18 cellular contexts compared by ENCODE assay signal in the genomic region with DNA sequence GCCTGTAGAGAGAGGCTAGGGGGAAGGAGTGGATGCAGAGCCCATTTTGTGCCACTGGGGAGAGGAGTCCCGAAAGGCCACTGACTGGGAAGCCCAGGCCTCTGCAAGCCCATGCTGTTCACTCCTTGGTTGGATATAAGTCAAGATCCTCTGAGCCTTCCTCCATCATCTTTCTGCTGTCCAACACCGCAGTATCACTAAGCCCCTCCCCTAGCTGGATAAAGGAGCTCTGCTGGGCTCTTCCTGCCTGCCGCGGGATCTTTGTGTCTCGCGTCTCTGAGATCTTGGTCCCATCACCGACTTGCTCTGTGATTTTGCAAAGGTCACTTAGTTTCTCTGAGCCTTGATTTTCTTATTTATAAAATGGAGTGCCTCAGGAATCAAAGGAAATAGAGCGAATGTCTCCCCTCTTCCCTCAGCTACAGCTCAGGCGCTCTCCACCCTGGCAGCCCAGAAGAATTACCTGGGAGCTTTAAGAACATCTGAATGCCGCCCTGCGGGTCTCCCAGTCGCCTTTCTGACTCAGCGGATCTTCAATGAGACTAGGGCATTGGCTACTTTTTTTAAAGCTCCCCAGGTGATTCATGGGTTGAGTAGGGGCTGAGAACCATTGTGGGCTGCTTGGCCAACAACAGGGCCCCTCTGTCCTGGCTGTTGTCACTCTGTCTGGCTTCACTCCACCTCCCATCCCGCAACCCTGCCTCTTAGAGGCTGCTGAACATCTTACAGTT. TPM values are rescaled to one million over a fixed set of nuclear protein-coding genes. Genes with fewer than 3 reads are reported as not detected.
A peak's percentile ranks its signal among the peaks of the same experiment; 100 is the strongest.
DNase-seq lines count a peak whose midpoint lies in the region; ATAC-seq and TF ChIP-seq lines count a peak whose summit lies in the region.
"Had no signal": no experiment of that assay in that cellular context is flagged by ENCODE, and none has a peak within 500 bp of the region (broad histone marks: within the 10 kb centered on the region; RNA-seq: fewer than 3 reads in every experiment).

No MANE protein-coding gene starts in this region.

- H3K9me3 Mint-ChIP-seq in mesothelial cell of epicardium: no peaks in the 10 kb centered on the region
- H3K9me3 Mint-ChIP-seq in activated CD8-positive, alpha-beta T cell treated with anti-CD3 and anti-CD28 coated beads, Interleukin-2, amount 10 ng/mL, durations not matched to agents 7 days and 5 days (ENCODE audit: insufficient read depth): no peaks in the 10 kb centered on the region
- H3K9me3 Mint-ChIP-seq: activated naive CD4-positive, alpha-beta T cell treated with anti-CD3 and anti-CD28 coated beads, Interleukin-2, amount 10 ng/mL, durations not matched to agents 7 days and 5 days had no signal

- CTCF ChIA-PET in activated CD8-positive, alpha-beta T cell treated with anti-CD3 and anti-CD28 coated beads, Interleukin-2, amount 10 ng/mL, durations not matched to agents 7 days and 5 days (lab: Charles Lee): interaction anchor here (1.1 to 1.4 kb wide), 5 partner anchors 12 to 109 kb away, joined by 3 to 5 read pairs (median 3); no protein-coding TSS in a partner anchor

- peak; percentile 11 for DNase-seq in EH (ENCODE audit: low read depth)
- peak; percentile 20 for DNase-seq in epithelial cell of esophagus (ENCODE audit: low read depth)
- no peak for DNase-seq in mesothelial cell of epicardium (ENCODE audit: low spot score in 2 of 2, unreplicated experiment in 2 of 2)
- no peak for DNase-seq in ACHN
- DNase-seq in activated CD8-positive, alpha-beta T cell treated with anti-CD3 and anti-CD28 coated beads, Interleukin-2, amount 10 ng/mL, durations not matched to agents 7 days and 5 days: no peak
- no peak for DNase-seq in HPDE6-E6E7 (ENCODE audit: extremely low spot score)
- DNase-seq: left cardiac atrium; NCI-H1417; NK-92 treated with Interleukin-12 subunit alpha and Interleukin-12 subunit beta, amount 100 ng/mL, for 24 hours had no signal

- H3K4me1 Mint-ChIP-seq in mesothelial cell of epicardium: peaks cover 5% of the 10 kb centered on the region
- no peaks in the 10 kb centered on the region for H3K4me1 Mint-ChIP-seq in activated CD8-positive, alpha-beta T cell treated with anti-CD3 and anti-CD28 coated beads, Interleukin-2, amount 10 ng/mL, durations not matched to agents 7 days and 5 days (ENCODE audit: low read depth)
- H3K4me1 Mint-ChIP-seq: activated naive CD4-positive, alpha-beta T cell treated with anti-CD3 and anti-CD28 coated beads, Interleukin-2, amount 10 ng/mL, durations not matched to agents 7 days and 5 days had no signal

- no peak overlapping the region for H3K4me3 ChIP-seq in Loucy (ENCODE audit: low read length, poor library complexity, severe bottlenecking)
- no peak overlapping the region for H3K4me3 ChIP-seq in epithelial cell of esophagus (ENCODE audit: low read length)
- H3K4me3 ChIP-seq: body of pancreas, GM12878, testis had no signal

- peak overlapping the region; percentile 73 for H2AFZ ChIP-seq in Loucy (ENCODE audit: low read length)

- H3K9me2 ChIP-seq in Loucy (replicated peaks; ENCODE audit: low read depth, low read length): no peaks in the 10 kb centered on the region

- H3K27me3 ChIP-seq in Loucy (ENCODE audit: insufficient read depth, low read length, poor library complexity, severe bottlenecking): no peaks in the 10 kb centered on the region
- H3K27me3 ChIP-seq: body of pancreas, testis had no signal

- H3K27me3 Mint-ChIP-seq in mesothelial cell of epicardium (ENCODE audit: low read depth): peaks cover 47% of the 10 kb centered on the region
- no peaks in the 10 kb centered on the region for H3K27me3 Mint-ChIP-seq in activated CD8-positive, alpha-beta T cell treated with anti-CD3 and anti-CD28 coated beads, Interleukin-2, amount 10 ng/mL, durations not matched to agents 7 days and 5 days (ENCODE audit: low read depth)

- H3K36me3 Mint-ChIP-seq in mesothelial cell of epicardium: no peaks in the 10 kb centered on the region
- no peaks in the 10 kb centered on the region for H3K36me3 Mint-ChIP-seq in activated CD8-positive, alpha-beta T cell treated with anti-CD3 and anti-CD28 coated beads, Interleukin-2, amount 10 ng/mL, durations not matched to agents 7 days and 5 days (ENCODE audit: low read depth)
- H3K36me3 Mint-ChIP-seq: activated naive CD4-positive, alpha-beta T cell treated with anti-CD3 and anti-CD28 coated beads, Interleukin-2, amount 10 ng/mL, durations not matched to agents 7 days and 5 days had no signal

- H3K9me3 ChIP-seq in Loucy (ENCODE audit: insufficient read depth, low read depth, low read length): no peaks in the 10 kb centered on the region
- H3K9me3 ChIP-seq: body of pancreas, testis had no signal

- TF ChIP-seq CTCF in Loucy (conservative IDR thresholded peaks at IDR 0.05; ENCODE audit: low read length) (no peak), epithelial cell of esophagus (IDR thresholded peaks at IDR 0.05; ENCODE audit: insufficient read depth, low read depth, low read length, missing control alignments) (no peak), mesothelial cell of epicardium (IDR thresholded peaks at IDR 0.05; ENCODE audit: unreplicated experiment) (no peak)

- no peak overlapping the region for H3K4me2 ChIP-seq in Loucy (ENCODE audit: low read depth, low read length, poor library complexity, severe bottlenecking)

- H3K9ac ChIP-seq in Loucy (ENCODE audit: low read depth, low read length, poor library complexity, severe bottlenecking): no peak overlapping the region

- H3K4me3 Mint-ChIP-seq in mesothelial cell of epicardium: peak overlapping the region; percentile 46
- H3K4me3 Mint-ChIP-seq in activated CD8-positive, alpha-beta T cell treated with anti-CD3 and anti-CD28 coated beads, Interleukin-2, amount 10 ng/mL, durations not matched to agents 7 days and 5 days: no peak overlapping the region
- H3K4me3 Mint-ChIP-seq: activated naive CD4-positive, alpha-beta T cell treated with anti-CD3 and anti-CD28 coated beads, Interleukin-2, amount 10 ng/mL, durations not matched to agents 7 days and 5 days had no signal

- H3K4me1 ChIP-seq in Loucy (ENCODE audit: insufficient read depth, low read length, poor library complexity, severe bottlenecking): peaks cover 17% of the 10 kb centered on the region

- H3K27ac Mint-ChIP-seq in mesothelial cell of epicardium: no peak overlapping the region
- H3K27ac Mint-ChIP-seq in activated CD8-positive, alpha-beta T cell treated with anti-CD3 and anti-CD28 coated beads, Interleukin-2, amount 10 ng/mL, durations not matched to agents 7 days and 5 days: no peak overlapping the region
- H3K27ac Mint-ChIP-seq: activated naive CD4-positive, alpha-beta T cell treated with anti-CD3 and anti-CD28 coated beads, Interleukin-2, amount 10 ng/mL, durations not matched to agents 7 days and 5 days had no signal

- ATAC-seq in activated CD8-positive, alpha-beta T cell treated with anti-CD3 and anti-CD28 coated beads, Interleukin-2, amount 10 ng/mL, durations not matched to agents 7 days and 5 days: no peak
- no peak for ATAC-seq in GM18519 (IDR thresholded peaks at IDR 0.05; ENCODE audit: low FRiP score, unreplicated experiment)
- ATAC-seq: body of pancreas had no signal

- H4K20me1 ChIP-seq in Loucy (ENCODE audit: insufficient read depth, low read length, poor library complexity, severe bottlenecking): no peaks in the 10 kb centered on the region

- no peaks in the 10 kb centered on the region for H3K36me3 ChIP-seq in Loucy (ENCODE audit: insufficient read depth, low read length)

- POLR2A ChIA-PET in activated CD8-positive, alpha-beta T cell treated with anti-CD3 and anti-CD28 coated beads, Interleukin-2, amount 10 ng/mL, durations not matched to agents 7 days and 5 days (lab: Charles Lee): no interaction called here

- H3K79me2 ChIP-seq in Loucy (ENCODE audit: insufficient read depth, low read length): no peaks in the 10 kb centered on the region

- in situ Hi-C loops in ACHN (cut with HindIII; ENCODE audit: low pct_ligation_motif_present, low pct_unique_long_range_greater_than_20kb, low sequenced_read_pairs): no loop called here

- no peaks in the 10 kb centered on the region for H3F3A ChIP-seq in Loucy (ENCODE audit: low read depth)

RNA-seq across cellular contexts. Expression of a gene that starts 25.2 kb away (rescaled TPM):
- total RNA-seq in mesothelial cell of epicardium: 3.9 to 5.7 TPM (median 4.9 TPM) in 3 replicates
- total RNA-seq in activated CD8-positive, alpha-beta T cell treated with anti-CD3 and anti-CD28 coated beads, Interleukin-2, amount 10 ng/mL, durations not matched to agents 7 days and 5 days: 1 to 10 TPM in 1 of 2 experiments, under 1 TPM in 1; 0.16 to 1.1 TPM

RNA-seq across cellular contexts. Expression of a gene that starts 48.9 kb away (rescaled TPM):
- not detected in 3 replicates for total RNA-seq in mesothelial cell of epicardium
- not detected for total RNA-seq in activated CD8-positive, alpha-beta T cell treated with anti-CD3 and anti-CD28 coated beads, Interleukin-2, amount 10 ng/mL, durations not matched to agents 7 days and 5 days
- total RNA-seq: body of pancreas, dermis blood vessel endothelial cell, GM12878, left cardiac atrium, RPMI7951, skeletal muscle tissue, testis had no signal

RNA-seq across cellular contexts. Expression of a gene that starts 57.6 kb away (rescaled TPM):
- total RNA-seq in mesothelial cell of epicardium: 9.1 to 12.2 TPM (median 11.5 TPM) in 3 replicates
- 10 to 100 TPM; 10.3 to 10.4 TPM for total RNA-seq in activated CD8-positive, alpha-beta T cell treated with anti-CD3 and anti-CD28 coated beads, Interleukin-2, amount 10 ng/mL, durations not matched to agents 7 days and 5 days

RNA-seq across cellular contexts. Expression of a gene that starts 57.7 kb away (rescaled TPM):
- total RNA-seq in mesothelial cell of epicardium: 29.0 to 30.7 TPM (median 29.8 TPM) in 3 replicates
- total RNA-seq in activated CD8-positive, alpha-beta T cell treated with anti-CD3 and anti-CD28 coated beads, Interleukin-2, amount 10 ng/mL, durations not matched to agents 7 days and 5 days: 10 to 100 TPM; 25.8 to 28.0 TPM

Comparison
In these comparisons a context has a peak if more than half of its experiments do, and no peak if none do; other contexts are left out.
1. DNase-seq: peak in EH (single experiment) and epithelial cell of esophagus (single experiment); none in mesothelial cell of epicardium (0 of 2), ACHN (single experiment), activated CD8-positive, alpha-beta T cell treated with anti-CD3 and anti-CD28 coated beads, Interleukin-2, amount 10 ng/mL, durations not matched to agents 7 days and 5 days (single experiment) and HPDE6-E6E7 (single experiment).